ENCODE assay signal across 19 cellular contexts in genomic region chr13:83752141-83752540, GRCh38.
DNase-seq lines count a peak whose midpoint lies in the region; ATAC-seq lines count a peak whose summit lies in the region.
"Had no signal": no experiment of that assay in that cellular context is flagged by ENCODE, and none has a peak within 500 bp of the region (broad histone marks: within the 10 kb centered on the region; RNA-seq: fewer than 3 reads in every experiment).

No MANE protein-coding gene starts in this region.

- DNase-seq in A172 (ENCODE audit: low spot score), result peak; percentile 55
- DNase-seq in HS-27A (ENCODE audit: low read depth), result peak; percentile 56
- peak; percentile 38 for DNase-seq in adipocyte (ENCODE audit: low read depth)
- peak; percentile 73 for DNase-seq in foreskin melanocyte
- no peak for DNase-seq in natural killer cell treated with Interleukin-12 subunit alpha and Interleukin-12 subunit beta and Interleukin-15 and Interleukin-18, amount 100 ng/mL, for 72 hours (ENCODE audit: low spot score)
- DNase-seq: activated CD4-positive, alpha-beta T cell treated with anti-CD3 and anti-CD28 coated beads for 4 hours; activated naive CD4-positive, alpha-beta T cell treated with anti-CD3 and anti-CD28 coated beads, Interleukin-2, amount 50 U/mL, for 16 hours; caudate nucleus; endodermal cell; heart right ventricle; MM.1S; NCI-H2081 treated with DMSO at 0.1 percent for 48 hours; NCI-H774; RPMI8226 had no signal

- no peaks in the 10 kb centered on the region for H3K4me1 Mint-ChIP-seq in natural killer cell treated with Interleukin-12 subunit alpha and Interleukin-12 subunit beta and Interleukin-15 and Interleukin-18, amount 100 ng/mL, for 72 hours (ENCODE audit: low read depth in 2 of 2)
- H3K4me1 Mint-ChIP-seq: endodermal cell had no signal

- no peak overlapping the region for H3K4me3 Mint-ChIP-seq in natural killer cell treated with Interleukin-12 subunit alpha and Interleukin-12 subunit beta and Interleukin-15 and Interleukin-18, amount 100 ng/mL, for 72 hours
- H3K4me3 Mint-ChIP-seq: endodermal cell; T-helper 2 cell treated with Interferon-gamma antibody and Interleukin-4, amounts not matched to agents 5 μg/mL and 100 μg/mL, for 36 hours had no signal

- H3K36me3 Mint-ChIP-seq in natural killer cell treated with Interleukin-12 subunit alpha and Interleukin-12 subunit beta and Interleukin-15 and Interleukin-18, amount 100 ng/mL, for 72 hours, result no peaks in the 10 kb centered on the region

- H3K4me1 ChIP-seq in adipocyte (ENCODE audit: control insufficient read depth, insufficient read depth, low read length), result peaks cover 8% of the 10 kb centered on the region

- no peaks in the 10 kb centered on the region for H3K27me3 ChIP-seq in adipocyte (replicated peaks; ENCODE audit: control insufficient read depth, insufficient read depth, low read length)
- H3K27me3 ChIP-seq: heart right ventricle had no signal

- H3K36me3 ChIP-seq in adipocyte (ENCODE audit: control insufficient read depth, insufficient read depth, low read length, severe bottlenecking), result no peaks in the 10 kb centered on the region
- H3K36me3 ChIP-seq: heart right ventricle had no signal

- no peaks in the 10 kb centered on the region for H3K27me3 Mint-ChIP-seq in natural killer cell treated with Interleukin-12 subunit alpha and Interleukin-12 subunit beta and Interleukin-15 and Interleukin-18, amount 100 ng/mL, for 72 hours
- H3K27me3 Mint-ChIP-seq: progenitor cell of endocrine pancreas had no signal

- H3K27ac Mint-ChIP-seq in natural killer cell treated with Interleukin-12 subunit alpha and Interleukin-12 subunit beta and Interleukin-15 and Interleukin-18, amount 100 ng/mL, for 72 hours, result no peak overlapping the region
- H3K27ac Mint-ChIP-seq: endodermal cell; progenitor cell of endocrine pancreas; T-helper 2 cell treated with Interferon-gamma antibody and Interleukin-4, amounts not matched to agents 5 μg/mL and 100 μg/mL, for 36 hours had no signal

- no peak overlapping the region for H3K4me3 ChIP-seq in adipocyte (ENCODE audit: low read length)
- H3K4me3 ChIP-seq: heart right ventricle had no signal

- H3K9me3 Mint-ChIP-seq in natural killer cell treated with Interleukin-12 subunit alpha and Interleukin-12 subunit beta and Interleukin-15 and Interleukin-18, amount 100 ng/mL, for 72 hours, result peaks cover 19% of the 10 kb centered on the region

- H3K9me3 ChIP-seq in adipocyte (ENCODE audit: control insufficient read depth, low read length), result peaks cover 7% of the 10 kb centered on the region

- no peak for ATAC-seq in GM18909 (IDR thresholded peaks at IDR 0.05; ENCODE audit: poor library complexity, unreplicated experiment)
- ATAC-seq in natural killer cell treated with Interleukin-12 subunit alpha and Interleukin-12 subunit beta and Interleukin-15 and Interleukin-18, amount 100 ng/mL, for 72 hours, result no peak
- no peak for ATAC-seq in GM21390 (IDR thresholded peaks at IDR 0.05; ENCODE audit: unreplicated experiment)
- no peak for ATAC-seq in HG02610 (IDR thresholded peaks at IDR 0.05; ENCODE audit: unreplicated experiment)

- no peak overlapping the region for H3K9ac ChIP-seq in adipocyte (ENCODE audit: low read length)
